In genomic region chr20:12371955-12372354, GRCh38 we compare ENCODE assay signal across 18 cellular contexts.
A peak's percentile ranks its signal among the peaks of the same experiment; 100 is the strongest.
DNase-seq lines count a peak whose midpoint lies in the region; TF ChIP-seq lines count a peak whose summit lies in the region.
"Had no signal": no experiment of that assay in that cellular context is flagged by ENCODE, and none has a peak within 500 bp of the region (broad histone marks: within the 10 kb centered on the region; RNA-seq: fewer than 3 reads in every experiment).

No MANE protein-coding gene starts in this region.

- H3K9me3 ChIP-seq in BLaER1 treated with 17β-estradiol and CSF1 and Interleukin-3, amounts not matched to agents 10 nM and 100 nM (replicated peaks in 1 of 11), result no peaks in the 10 kb centered on the region
- H3K9me3 ChIP-seq: heart left ventricle, left lung, upper lobe of left lung had no signal

- no peaks in the 10 kb centered on the region for H3K36me3 ChIP-seq in BLaER1 treated with 17β-estradiol and CSF1 and Interleukin-3, amounts not matched to agents 10 nM and 100 nM
- H3K36me3 ChIP-seq: heart left ventricle, left lung, right atrium auricular region, upper lobe of left lung had no signal

- peak overlapping the region in 6 of 11 experiments; percentile 24 to 62 (median 44); a peak in 11 of 22 replicates for H3K4me2 ChIP-seq in BLaER1 treated with 17β-estradiol and CSF1 and Interleukin-3, amounts not matched to agents 10 nM and 100 nM

- in situ Hi-C loops in GM13976 (cut with MboI; ENCODE audit: low sequenced_read_pairs, unreplicated experiment), result no loop called here

- H3K9me3 Mint-ChIP-seq in activated naive CD8-positive, alpha-beta T cell treated with anti-CD3 and anti-CD28 coated beads for 36 hours, result peaks cover 3% of the 10 kb centered on the region
- H3K9me3 Mint-ChIP-seq: WTC11 had no signal

- H3K4me3 ChIP-seq in BLaER1 treated with 17β-estradiol and CSF1 and Interleukin-3, amounts not matched to agents 10 nM and 100 nM, result no peak overlapping the region
- H3K4me3 ChIP-seq: heart left ventricle, left lung, right atrium auricular region, upper lobe of left lung had no signal

- no peak overlapping the region for H3K27ac ChIP-seq in BLaER1 treated with 17β-estradiol and CSF1 and Interleukin-3, amounts not matched to agents 10 nM and 100 nM
- H3K27ac ChIP-seq: heart left ventricle, left lung, right atrium auricular region, upper lobe of left lung had no signal

- H3K4me3 Mint-ChIP-seq in activated naive CD8-positive, alpha-beta T cell treated with anti-CD3 and anti-CD28 coated beads for 36 hours, result no peak overlapping the region
- H3K4me3 Mint-ChIP-seq: activated naive CD8-positive, alpha-beta T cell treated with anti-CD3 and anti-CD28 coated beads, Interleukin-2, amount 10 ng/mL, durations not matched to agents 7 days and 5 days; H9; natural killer cell; WTC11 had no signal

- H3K4me1 Mint-ChIP-seq in activated naive CD8-positive, alpha-beta T cell treated with anti-CD3 and anti-CD28 coated beads for 36 hours, result no peaks in the 10 kb centered on the region
- H3K4me1 Mint-ChIP-seq: activated naive CD8-positive, alpha-beta T cell treated with anti-CD3 and anti-CD28 coated beads, Interleukin-2, amount 10 ng/mL, durations not matched to agents 7 days and 5 days; H9; natural killer cell had no signal

- no peaks in the 10 kb centered on the region for H4K20me1 ChIP-seq in BLaER1 treated with 17β-estradiol and CSF1 and Interleukin-3, amounts not matched to agents 10 nM and 100 nM

- TF ChIP-seq CTCF in GM13976 (IDR thresholded peaks at IDR 0.05; ENCODE audit: borderline replicate concordance, control extremely low read depth, extremely low read depth, insufficient read depth, missing control alignments), result no peak

- peaks cover 0 to 14% (median 11%) of the 10 kb centered on the region in 10 experiments; a peak in 12 of 20 replicates for H3K4me1 ChIP-seq in BLaER1 treated with 17β-estradiol and CSF1 and Interleukin-3, amounts not matched to agents 10 nM and 100 nM
- H3K4me1 ChIP-seq: heart left ventricle, left lung, right atrium auricular region, upper lobe of left lung had no signal

- H3K27me3 Mint-ChIP-seq in activated naive CD8-positive, alpha-beta T cell treated with anti-CD3 and anti-CD28 coated beads for 36 hours, result no peaks in the 10 kb centered on the region
- H3K27me3 Mint-ChIP-seq: activated naive CD8-positive, alpha-beta T cell treated with anti-CD3 and anti-CD28 coated beads, Interleukin-2, amount 10 ng/mL, durations not matched to agents 7 days and 5 days had no signal

- no peak overlapping the region for H3K27ac Mint-ChIP-seq in activated naive CD8-positive, alpha-beta T cell treated with anti-CD3 and anti-CD28 coated beads for 36 hours
- H3K27ac Mint-ChIP-seq: activated naive CD8-positive, alpha-beta T cell treated with anti-CD3 and anti-CD28 coated beads, Interleukin-2, amount 10 ng/mL, durations not matched to agents 7 days and 5 days; natural killer cell; WTC11 had no signal

- no peaks in the 10 kb centered on the region for H3K36me3 Mint-ChIP-seq in activated naive CD8-positive, alpha-beta T cell treated with anti-CD3 and anti-CD28 coated beads for 36 hours
- H3K36me3 Mint-ChIP-seq: activated naive CD8-positive, alpha-beta T cell treated with anti-CD3 and anti-CD28 coated beads, Interleukin-2, amount 10 ng/mL, durations not matched to agents 7 days and 5 days; natural killer cell; WTC11 had no signal

- DNase-seq in NCI-H1092 (lab: John Stamatoyannopoulos, UW), result peak; percentile 67
- DNase-seq in NCI-H2081 (lab: John Stamatoyannopoulos, UW), result peak; percentile 88 to 98
- peak; percentile 77 for DNase-seq in NCI-H774 (lab: John Stamatoyannopoulos, UW)
- DNase-seq in T-helper 9 cell, result no peak
- no peak for DNase-seq in GM13976 (ENCODE audit: low spot score)
- DNase-seq in KG1 (lab: John Stamatoyannopoulos, UW), result no peak
- DNase-seq in activated naive CD8-positive, alpha-beta T cell treated with anti-CD3 and anti-CD28 coated beads for 36 hours, result no peak
- DNase-seq: activated naive CD8-positive, alpha-beta T cell treated with anti-CD3 and anti-CD28 coated beads, Interleukin-2, amount 10 ng/mL, durations not matched to agents 7 days and 5 days; Calu3; H9; heart left ventricle; left lung; natural killer cell; T1000; upper lobe of left lung had no signal

- no peak overlapping the region for H3K9ac ChIP-seq in BLaER1 treated with 17β-estradiol and CSF1 and Interleukin-3, amounts not matched to agents 10 nM and 100 nM

- no peaks in the 10 kb centered on the region for H3K27me3 ChIP-seq in BLaER1 treated with 17β-estradiol and CSF1 and Interleukin-3, amounts not matched to agents 10 nM and 100 nM
- H3K27me3 ChIP-seq: heart left ventricle, left lung, right atrium auricular region, upper lobe of left lung had no signal

Comparison
In these comparisons a context has a peak if more than half of its experiments do, and no peak if none do; other contexts are left out.
1. DNase-seq: peak in NCI-H1092 (single experiment), NCI-H2081 (2 of 2) and NCI-H774 (single experiment); none in T-helper 9 cell (single experiment), GM13976 (single experiment), KG1 (single experiment) and activated naive CD8-positive, alpha-beta T cell treated with anti-CD3 and anti-CD28 coated beads for 36 hours (single experiment).